Comparison of ENCODE assay signal across 15 cellular contexts in genomic region chr7:81469299-81470083, GRCh38.
DNase-seq lines count a peak whose midpoint lies in the region; ATAC-seq and TF ChIP-seq lines count a peak whose summit lies in the region.
"Had no signal": no experiment of that assay in that cellular context is flagged by ENCODE, and none has a peak within 500 bp of the region (broad histone marks: within the 10 kb centered on the region; RNA-seq: fewer than 3 reads in every experiment).

No MANE protein-coding gene starts in this region.

- no peak overlapping the region for H3K9ac ChIP-seq in HCT116 (ENCODE audit: low read length)

- 60 to 80% methylated on average over 2 of the region's 4 CpGs for WGBS in mesodermal cell (ENCODE audit: insufficient coverage in 2 of 2), 2 experiments

- H3K4me3 Mint-ChIP-seq in immature natural killer cell, result no peak overlapping the region
- H3K4me3 Mint-ChIP-seq in Caco-2 (ENCODE audit: unreplicated experiment), result no peak overlapping the region
- H3K4me3 Mint-ChIP-seq: activated CD4-positive, alpha-beta T cell treated with anti-CD3 and anti-CD28 coated beads, Interleukin-2, amount 10 ng/mL, durations not matched to agents 24 days and 14 days; activated naive CD8-positive, alpha-beta T cell; GM23338; stimulated activated naive CD8-positive, alpha-beta T cell treated with anti-CD3 and anti-CD28 coated beads, Interleukin-15, Interleukin-2, amounts not matched to agents 100 ng/mL and 50 ng/mL, for 24 hours had no signal

- peak overlapping the region; percentile 46 for H3K4me2 ChIP-seq in HCT116 (ENCODE audit: low read length)
- H3K4me2 ChIP-seq: GM23338 had no signal

- in situ Hi-C loops in Panc1 (cut with HindIII; ENCODE audit: low pct_unique_long_range_greater_than_20kb, low sequenced_read_pairs), result no loop called here

- TF ChIP-seq RAD21 in HCT116 (IDR thresholded peaks at IDR 0.05; ENCODE audit: low read depth), result no peak

- RAD21 ChIA-PET in HCT116 (lab: Charles Lee; ENCODE audit: low non-redundant PET in 1 of 2, low total read pairs in 2 of 2, uncharacterized antibody in 2 of 2, unreplicated experiment in 2 of 2), result interaction anchor here (0.5 to 1.1 kb wide), 6 partner anchors 551 to 1042 kb away, joined by 3 to 4 read pairs (median 3); partner anchors contain the start of gene SEMA3C (in 1 of the 2)

- POLR2A ChIA-PET in HCT116 (lab: Charles Lee), result interaction anchor here (0.8 to 1.1 kb wide), 2 partner anchors 549 to 772 kb away, joined by 3 to 4 read pairs; no protein-coding TSS in a partner anchor
- POLR2A ChIA-PET in Panc1 (lab: Charles Lee), result interaction anchor here (0.9 kb wide), 1 partner anchor 550 kb away, joined by 6 read pairs; the partner anchor contains the start of gene SEMA3C
- POLR2A ChIA-PET in Caco-2 (lab: Charles Lee), result no interaction called here

- peak overlapping the region; percentile 89 for H2AFZ ChIP-seq in HCT116 (ENCODE audit: low read depth, low read length, poor library complexity, severe bottlenecking)
- H2AFZ ChIP-seq: GM23338 had no signal

- H3K4me3 ChIP-seq in HCT116 (replicated peaks in 1 of 2; ENCODE audit: low read depth in 1 of 2, low read length in 2 of 2), result no peak overlapping the region
- no peak overlapping the region for H3K4me3 ChIP-seq in Panc1 (ENCODE audit: low read depth in 2 of 2, low read length in 2 of 2)
- no peak overlapping the region for H3K4me3 ChIP-seq in mesodermal cell (ENCODE audit: extremely low read depth, insufficient read depth, low read length, poor library complexity, severe bottlenecking)
- H3K4me3 ChIP-seq in ascending aorta, result no peak overlapping the region
- H3K4me3 ChIP-seq in Caco-2 (ENCODE audit: low read depth, low read length), result no peak overlapping the region
- H3K4me3 ChIP-seq: GM23338, psoas muscle, uterus had no signal

- no peaks in the 10 kb centered on the region for H3K36me3 Mint-ChIP-seq in immature natural killer cell
- H3K36me3 Mint-ChIP-seq in Caco-2 (ENCODE audit: insufficient read depth, unreplicated experiment), result no peaks in the 10 kb centered on the region
- H3K36me3 Mint-ChIP-seq: activated naive CD8-positive, alpha-beta T cell had no signal

- ATAC-seq in HCT116, result peak; percentile 46
- ATAC-seq in Panc1, result peak; percentile 78

- H3K27me3 Mint-ChIP-seq in immature natural killer cell (ENCODE audit: low read depth in 3 of 3) (peaks cover 0 to 6% (median 0%) of the 10 kb centered on the region in 3 donors), Caco-2 (ENCODE audit: insufficient read depth, unreplicated experiment) (no peaks in the 10 kb centered on the region)
- H3K27me3 Mint-ChIP-seq: activated CD4-positive, alpha-beta T cell treated with anti-CD3 and anti-CD28 coated beads, Interleukin-2, amount 10 ng/mL, durations not matched to agents 24 days and 14 days; stimulated activated naive CD8-positive, alpha-beta T cell treated with anti-CD3 and anti-CD28 coated beads, Interleukin-15, Interleukin-2, amounts not matched to agents 100 ng/mL and 50 ng/mL, for 24 hours had no signal

- peaks cover 0 to 13% (median 2%) of the 10 kb centered on the region in 6 donors for H3K9me3 Mint-ChIP-seq in immature natural killer cell
- H3K9me3 Mint-ChIP-seq in Caco-2 (ENCODE audit: unreplicated experiment), result no peaks in the 10 kb centered on the region
- H3K9me3 Mint-ChIP-seq: activated CD4-positive, alpha-beta T cell treated with anti-CD3 and anti-CD28 coated beads, Interleukin-2, amount 10 ng/mL, durations not matched to agents 24 days and 14 days; GM23338; stimulated activated naive CD8-positive, alpha-beta T cell treated with anti-CD3 and anti-CD28 coated beads, Interleukin-15, Interleukin-2, amounts not matched to agents 100 ng/mL and 50 ng/mL, for 24 hours had no signal

- peaks cover 0 to 9% of the 10 kb centered on the region in 2 experiments; a peak in 1 of 4 replicates for H3K4me1 ChIP-seq in HCT116 (ENCODE audit: control insufficient read depth in 1 of 2, insufficient read depth in 2 of 2, low read length in 2 of 2)
- H3K4me1 ChIP-seq in Panc1 (ENCODE audit: control insufficient read depth, insufficient read depth, low read length), result peaks cover 30% of the 10 kb centered on the region
- H3K4me1 ChIP-seq in mesodermal cell (ENCODE audit: control insufficient read depth, insufficient read depth, low read length, poor library complexity, severe bottlenecking), result peaks cover 3% of the 10 kb centered on the region
- H3K4me1 ChIP-seq in ascending aorta, result no peaks in the 10 kb centered on the region
- peaks cover 11% of the 10 kb centered on the region for H3K4me1 ChIP-seq in Caco-2
- H3K4me1 ChIP-seq: psoas muscle, uterus had no signal

- intact Hi-C loops in HCT116 (cut with micrococcal nuclease), result loop anchor here (1.0 to 5.0 kb wide), 3 partner anchors 552 to 1042 kb away; partner anchors contain the start of gene SEMA3C
- intact Hi-C loops in Panc1 (cut with micrococcal nuclease; ENCODE audit: unreplicated experiment), result loop anchor here (2.0 to 10.0 kb wide), 3 partner anchors 552 to 1045 kb away; partner anchors contain the start of gene SEMA3C
- intact Hi-C loops in ascending aorta (cut with DNase I), result loop anchor here (1.0 kb wide), 1 partner anchor 770 kb away; no protein-coding TSS in a partner anchor
- intact Hi-C loops in Caco-2 (cut with micrococcal nuclease; ENCODE audit: unreplicated experiment), result loop anchor here (1.0 kb wide), 3 partner anchors 549 to 1041 kb away; no protein-coding TSS in a partner anchor

- TF ChIP-seq POLR2A in HCT116 (IDR thresholded peaks at IDR 0.05; ENCODE audit: borderline replicate concordance, extremely low read depth, insufficient read depth, insufficient read length), result no peak

- BruUV-seq in HCT116 (replicated peaks; lab: Mats Ljungman, UMichigan) (no TSS peak), Panc1 (replicated peaks; lab: Mats Ljungman, UMichigan) (no TSS peak), Caco-2 (replicated peaks; lab: Mats Ljungman, UMichigan) (no TSS peak)

- H3K36me3 ChIP-seq in HCT116 (ENCODE audit: control insufficient read depth in 1 of 2, insufficient read depth in 2 of 2, low read length in 2 of 2), result no peaks in the 10 kb centered on the region
- no peaks in the 10 kb centered on the region for H3K36me3 ChIP-seq in Panc1 (ENCODE audit: control insufficient read depth, insufficient read depth, low read length)
- no peaks in the 10 kb centered on the region for H3K36me3 ChIP-seq in mesodermal cell (ENCODE audit: control insufficient read depth, insufficient read depth, low read length)
- no peaks in the 10 kb centered on the region for H3K36me3 ChIP-seq in ascending aorta
- no peaks in the 10 kb centered on the region for H3K36me3 ChIP-seq in Caco-2 (ENCODE audit: control insufficient read depth, insufficient read depth, low read length)
- H3K36me3 ChIP-seq: uterus had no signal

- H3K27me3 ChIP-seq in HCT116 (ENCODE audit: insufficient read depth, low read length) (no peaks in the 10 kb centered on the region), Panc1 (ENCODE audit: control insufficient read depth, insufficient read depth, low read length) (no peaks in the 10 kb centered on the region), ascending aorta (no peaks in the 10 kb centered on the region), Caco-2 (replicated peaks; ENCODE audit: control insufficient read depth, insufficient read depth, low read length) (no peaks in the 10 kb centered on the region)
- H3K27me3 ChIP-seq: uterus had no signal

- CTCF ChIA-PET in HCT116 (lab: Charles Lee), result interaction anchor here (0.7 to 2.8 kb wide), 26 partner anchors 9 to 1260 kb away, joined by 3 to 27 read pairs (median 5); partner anchors contain the start of gene SEMA3C
- CTCF ChIA-PET in Panc1 (lab: Charles Lee), result interaction anchor here (0.6 to 1.5 kb wide), 8 partner anchors 13 to 1334 kb away, joined by 3 to 15 read pairs (median 4); partner anchors contain the start of gene SEMA3C
- CTCF ChIA-PET in Caco-2 (lab: Charles Lee), result interaction anchor here (0.6 to 1.9 kb wide), 23 partner anchors 9 to 852 kb away, joined by 3 to 15 read pairs (median 5); partner anchors contain the start of gene SEMA3C

- no peaks in the 10 kb centered on the region for H4K20me1 ChIP-seq in HCT116 (ENCODE audit: insufficient read depth)

- H3K27ac ChIP-seq in 22Rv1 (0 out of 2 replicates have a peak overlapping the region, but pooled peaks have one; percentile 2), HCT116 (ENCODE audit: low read depth, low read length) (no peak overlapping the region), Panc1 (ENCODE audit: low read length) (peak overlapping the region; percentile 89), mesodermal cell (ENCODE audit: low read depth, low read length, severe bottlenecking) (peak overlapping the region; percentile 62), ascending aorta (no peak overlapping the region)
- H3K27ac ChIP-seq: psoas muscle, uterus had no signal

- H3K79me2 ChIP-seq in HCT116 (ENCODE audit: insufficient read depth, low read length), result no peaks in the 10 kb centered on the region

- H3K9me3 ChIP-seq in HCT116 (ENCODE audit: control insufficient read depth in 1 of 2, insufficient read depth in 1 of 2, low read depth in 1 of 2, low read length in 2 of 2) (no peaks in the 10 kb centered on the region), Panc1 (ENCODE audit: control insufficient read depth, insufficient read depth, low read depth, low read length) (no peaks in the 10 kb centered on the region), mesodermal cell (ENCODE audit: control insufficient read depth, low read length) (no peaks in the 10 kb centered on the region), ascending aorta (no peaks in the 10 kb centered on the region), Caco-2 (no peaks in the 10 kb centered on the region)
- H3K9me3 ChIP-seq: psoas muscle, uterus had no signal

- H3K4me1 Mint-ChIP-seq in immature natural killer cell, result no peaks in the 10 kb centered on the region
- peaks cover 26% of the 10 kb centered on the region for H3K4me1 Mint-ChIP-seq in Caco-2 (ENCODE audit: low read depth, unreplicated experiment)
- H3K4me1 Mint-ChIP-seq: activated CD4-positive, alpha-beta T cell treated with anti-CD3 and anti-CD28 coated beads, Interleukin-2, amount 10 ng/mL, durations not matched to agents 24 days and 14 days had no signal

- H3K27ac Mint-ChIP-seq in immature natural killer cell, result no peak overlapping the region
- no peak overlapping the region for H3K27ac Mint-ChIP-seq in Caco-2 (ENCODE audit: unreplicated experiment)
- H3K27ac Mint-ChIP-seq: activated CD4-positive, alpha-beta T cell treated with anti-CD3 and anti-CD28 coated beads, Interleukin-2, amount 10 ng/mL, durations not matched to agents 24 days and 14 days; activated naive CD8-positive, alpha-beta T cell; stimulated activated naive CD8-positive, alpha-beta T cell treated with anti-CD3 and anti-CD28 coated beads, Interleukin-15, Interleukin-2, amounts not matched to agents 100 ng/mL and 50 ng/mL, for 24 hours had no signal

- TF ChIP-seq CTCF in 22Rv1 (IDR thresholded peaks at IDR 0.05) (no peak), HCT116 (IDR thresholded peaks at IDR 0.05 in 2 of 3, conservative IDR thresholded peaks at IDR 0.05 in 1 of 3; ENCODE audit: borderline replicate concordance in 1 of 3, insufficient read depth in 1 of 3, low read depth in 2 of 3, low read length in 2 of 3) (no peak), Panc1 (IDR thresholded peaks at IDR 0.05) (no peak), ascending aorta (IDR thresholded peaks at IDR 0.05) (no peak), Caco-2 (IDR thresholded peaks at IDR 0.05; ENCODE audit: insufficient read depth in 1 of 2, low read depth in 1 of 2, low read length in 1 of 2, severe bottlenecking in 1 of 2, unreplicated experiment in 1 of 2) (no peak)

- no peaks in the 10 kb centered on the region for H3K9me2 ChIP-seq in HCT116 (ENCODE audit: insufficient read depth)

- DNase-seq in HCT116 (ENCODE audit: low read depth, low spot score) (no peak), Panc1 (ENCODE audit: low read depth, low spot score) (no peak), immature natural killer cell (no peak), ascending aorta (ENCODE audit: low spot score in 2 of 2) (no peak), Caco-2 (no peak), NCI-H526 treated with DMSO at 0.1 percent for 48 hours (lab: John Stamatoyannopoulos, UW) (no peak)
- DNase-seq: activated T-cell treated with anti-CD3 and anti-CD28 coated beads for 4 hours had no signal

Comparison
In these comparisons a context has a peak if more than half of its experiments do, and no peak if none do; other contexts are left out.
1. H3K27ac ChIP-seq: peak in 22Rv1 (single experiment), Panc1 (single experiment) and mesodermal cell (single experiment); none in HCT116 (single experiment) and ascending aorta (0 of 2).